31 cellular contexts compared by ENCODE assay signal in the genomic region with DNA sequence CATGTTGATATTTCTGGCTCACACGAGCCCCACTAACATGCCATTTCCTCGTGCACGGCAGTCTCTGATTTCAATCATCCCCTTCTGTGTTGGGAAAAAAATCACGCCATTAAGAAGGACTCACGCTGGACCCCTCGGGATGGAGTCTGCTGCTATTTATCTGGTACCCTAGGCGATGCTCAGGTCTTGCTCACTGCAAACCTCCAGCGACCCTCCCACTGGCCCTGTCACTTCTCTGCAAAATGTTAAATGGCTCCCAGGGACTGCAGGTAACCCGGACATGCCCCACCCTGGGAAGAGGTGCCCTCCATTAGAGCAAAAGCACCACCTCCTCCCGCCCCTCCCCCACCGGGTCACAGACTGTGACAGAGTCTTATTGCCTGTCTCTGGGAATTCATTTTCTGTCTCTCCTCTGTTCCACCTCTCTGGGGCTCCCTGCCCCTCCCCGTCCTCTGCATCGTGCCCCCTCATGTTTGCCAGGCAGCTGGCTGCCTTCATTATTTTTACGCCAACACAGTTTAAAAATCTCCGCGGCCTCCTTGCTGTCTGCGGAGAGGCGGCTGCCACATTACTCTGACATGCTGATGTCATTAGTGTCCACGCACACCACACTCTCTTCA. TPM values are rescaled to one million over a fixed set of nuclear protein-coding genes. Genes with fewer than 3 reads are reported as not detected.
"Had no signal": no experiment of that assay in that cellular context is flagged by ENCODE, and none has a peak within 500 bp of the region (broad histone marks: within the 10 kb centered on the region; RNA-seq: fewer than 3 reads in every experiment).

No MANE protein-coding gene starts in this region.

- H3K36me3 ChIP-seq: WERI-Rb-1 had no signal

- H3K4me1 ChIP-seq: testis had no signal

- H3K4me3 ChIP-seq: psoas muscle, testis had no signal

- H3K9me3 Mint-ChIP-seq: activated naive CD4-positive, alpha-beta T cell treated with anti-CD3 and anti-CD28 coated beads, Interleukin-2, amount 10 ng/mL, durations not matched to agents 7 days and 5 days; dendritic cell treated with granulocyte-macrophage colony-stimulating factor and Interleukin-4, amounts not matched to agents 40 ng/mL and 50 ng/mL, for 4 days had no signal

- H3K9ac ChIP-seq: SK-N-SH had no signal

- H3K9me3 ChIP-seq: SK-N-SH, testis had no signal

- H3K4me2 ChIP-seq: SK-N-SH had no signal

- H3K27ac Mint-ChIP-seq: activated CD4-positive, alpha-beta T cell treated with anti-CD3 and anti-CD28 coated beads, Interleukin-2, amount 10 ng/mL, durations not matched to agents 7 days and 5 days; activated CD8-positive, alpha-beta memory T cell treated with anti-CD3 and anti-CD28 coated beads, Interleukin-2, amount 10 ng/mL, durations not matched to agents 7 days and 5 days; activated CD8-positive, alpha-beta T cell treated with anti-CD3 and anti-CD28 coated beads for 36 hours; activated naive CD4-positive, alpha-beta T cell treated with anti-CD3 and anti-CD28 coated beads, Interleukin-2, amount 10 ng/mL, durations not matched to agents 7 days and 5 days; dendritic cell treated with granulocyte-macrophage colony-stimulating factor and Interleukin-4, amounts not matched to agents 40 ng/mL and 50 ng/mL, for 4 days; memory B cell; nephron; T-cell had no signal

- H3K4me1 Mint-ChIP-seq: activated CD4-positive, alpha-beta T cell treated with anti-CD3 and anti-CD28 coated beads, Interleukin-2, amount 10 ng/mL, durations not matched to agents 7 days and 5 days; activated CD8-positive, alpha-beta memory T cell treated with anti-CD3 and anti-CD28 coated beads, Interleukin-2, amount 10 ng/mL, durations not matched to agents 7 days and 5 days; activated naive CD4-positive, alpha-beta T cell treated with anti-CD3 and anti-CD28 coated beads, Interleukin-2, amount 10 ng/mL, durations not matched to agents 7 days and 5 days; memory B cell; nephron; T-cell had no signal

- H3K36me3 Mint-ChIP-seq: activated CD8-positive, alpha-beta memory T cell treated with anti-CD3 and anti-CD28 coated beads, Interleukin-2, amount 10 ng/mL, durations not matched to agents 7 days and 5 days; activated naive CD4-positive, alpha-beta T cell treated with anti-CD3 and anti-CD28 coated beads, Interleukin-2, amount 10 ng/mL, durations not matched to agents 7 days and 5 days; memory B cell; T-cell had no signal

- H3K4me3 Mint-ChIP-seq: activated CD4-positive, alpha-beta T cell treated with anti-CD3 and anti-CD28 coated beads, Interleukin-2, amount 10 ng/mL, durations not matched to agents 7 days and 5 days; activated CD8-positive, alpha-beta memory T cell treated with anti-CD3 and anti-CD28 coated beads, Interleukin-2, amount 10 ng/mL, durations not matched to agents 7 days and 5 days; activated CD8-positive, alpha-beta T cell treated with anti-CD3 and anti-CD28 coated beads for 36 hours; activated naive CD4-positive, alpha-beta T cell treated with anti-CD3 and anti-CD28 coated beads, Interleukin-2, amount 10 ng/mL, durations not matched to agents 7 days and 5 days; dendritic cell treated with granulocyte-macrophage colony-stimulating factor and Interleukin-4, amounts not matched to agents 40 ng/mL and 50 ng/mL, for 4 days; memory B cell; nephron; T-cell had no signal

- H3K27me3 ChIP-seq: testis had no signal

- H3K27me3 Mint-ChIP-seq: activated CD4-positive, alpha-beta T cell treated with anti-CD3 and anti-CD28 coated beads, Interleukin-2, amount 10 ng/mL, durations not matched to agents 7 days and 5 days had no signal

- DNase-seq: activated CD4-positive, alpha-beta T cell treated with anti-CD3 and anti-CD28 coated beads, Interleukin-2, amount 10 ng/mL, durations not matched to agents 7 days and 5 days; activated CD4-positive, CD25-positive, alpha-beta regulatory T cell treated with anti-CD3 and anti-CD28 coated beads, Interleukin-2, amount 50 U/mL, for 72 hours; activated CD8-positive, alpha-beta memory T cell treated with anti-CD3 and anti-CD28 coated beads, Interleukin-2, amount 10 ng/mL, durations not matched to agents 7 days and 5 days; activated CD8-positive, alpha-beta T cell treated with anti-CD3 and anti-CD28 coated beads for 36 hours; activated effector memory CD4-positive, alpha-beta T cell treated with anti-CD3 and anti-CD28 coated beads, Interleukin-2, amount 50 U/mL, for 16 hours; activated naive CD4-positive, alpha-beta T cell treated with anti-CD3 and anti-CD28 coated beads, Interleukin-2, amount 10 ng/mL, durations not matched to agents 7 days and 5 days; activated T-cell treated with anti-CD3 and anti-CD28 coated beads for 4 hours; effector CD4-positive, alpha-beta T cell; erythroblast; foreskin melanocyte; hippocampal formation; left ventricle myocardium superior; psoas muscle; SK-N-SH; small intestine; stimulated activated CD4-positive, alpha-beta T cell treated with anti-CD3 and anti-CD28 coated beads, Interleukin-15, amount 100 ng/mL, for 24 hours; stimulated activated CD8-positive, alpha-beta memory T cell treated with anti-CD3 and anti-CD28 coated beads, Interleukin-4, amount 100 ng/mL, for 48 hours; stimulated activated naive CD4-positive, alpha-beta T cell; T-cell; testis; trophoblast cell; WERI-Rb-1 had no signal

- FAIRE-seq: small intestine, TTC549 had no signal

- H3K27ac ChIP-seq: psoas muscle, testis, WERI-Rb-1 had no signal

RNA-seq across cellular contexts. Expression of a gene that starts 40.2 kb away (rescaled TPM):
- total RNA-seq: activated CD4-positive, alpha-beta T cell treated with anti-CD3 and anti-CD28 coated beads, Interleukin-2, amount 10 ng/mL, durations not matched to agents 7 days and 5 days; activated CD8-positive, alpha-beta memory T cell treated with anti-CD3 and anti-CD28 coated beads, Interleukin-2, amount 10 ng/mL, durations not matched to agents 7 days and 5 days; activated CD8-positive, alpha-beta T cell treated with anti-CD3 and anti-CD28 coated beads for 36 hours; left ventricle myocardium superior; mononuclear cell; myocyte; omental fat pad; psoas muscle; sciatic nerve; T-cell had no signal
- polyA plus RNA-seq: psoas muscle, small intestine had no signal

RNA-seq across cellular contexts. Expression of a gene that starts 55.8 kb away (rescaled TPM):
- total RNA-seq: activated CD4-positive, alpha-beta T cell treated with anti-CD3 and anti-CD28 coated beads, Interleukin-2, amount 10 ng/mL, durations not matched to agents 7 days and 5 days; activated CD8-positive, alpha-beta memory T cell treated with anti-CD3 and anti-CD28 coated beads, Interleukin-2, amount 10 ng/mL, durations not matched to agents 7 days and 5 days; activated CD8-positive, alpha-beta T cell treated with anti-CD3 and anti-CD28 coated beads for 36 hours; chondrocyte; mononuclear cell; omental fat pad; sciatic nerve; T-cell had no signal
- polyA plus RNA-seq: SK-N-SH, small intestine had no signal
